Comparison of ENCODE assay signal across 1 cellular context in genomic region chr5:56763711-56764466, GRCh38.
TF ChIP-seq lines count a peak whose summit lies in the region.

No MANE protein-coding gene starts in this region.

TF ChIP-seq in K562, 482 proteins besides CTCF, POLR2A, EP300 and RAD21 (continued from another document and continues in another):
- no peak for TF ChIP-seq ZNF609 (CRISPR knock-in tag; IDR thresholded peaks at IDR 0.05; ENCODE audit: borderline replicate concordance)
- TF ChIP-seq MTF1 (CRISPR knock-in tag; IDR thresholded peaks at IDR 0.05; ENCODE audit: borderline replicate concordance): no peak
- no peak for TF ChIP-seq ZSCAN32 (CRISPR knock-in tag; IDR thresholded peaks at IDR 0.05)
- 0 out of 2 replicates have a peak, but pooled peaks have one; percentile 23 for TF ChIP-seq DMBX1 (CRISPR knock-in tag; IDR thresholded peaks at IDR 0.05; ENCODE audit: borderline replicate concordance)
- TF ChIP-seq SIX5 (IDR thresholded peaks at IDR 0.05; ENCODE audit: borderline replicate concordance in 1 of 2, insufficient read depth in 1 of 2, low read depth in 1 of 2, low read length in 2 of 2): no peak
- TF ChIP-seq NELFE (IDR thresholded peaks at IDR 0.05; ENCODE audit: insufficient read depth, insufficient read length): no peak
- TF ChIP-seq MAFK (IDR thresholded peaks at IDR 0.05; ENCODE audit: low read length): no peak
- no peak for TF ChIP-seq CGGBP1 (CRISPR knock-in tag; IDR thresholded peaks at IDR 0.05)
- TF ChIP-seq BRD9 (IDR thresholded peaks at IDR 0.05; ENCODE audit: low read depth, partially characterized antibody): no peak
- TF ChIP-seq PHTF2 (CRISPR knock-in tag; IDR thresholded peaks at IDR 0.05): no peak
- TF ChIP-seq ZNF24 (IDR thresholded peaks at IDR 0.05): no peak
- no peak for TF ChIP-seq ZNF354B (CRISPR knock-in tag; IDR thresholded peaks at IDR 0.05)
- TF ChIP-seq PTTG1 (tag; IDR thresholded peaks at IDR 0.05; ENCODE audit: low read depth): no peak
- peak; percentile 85 for TF ChIP-seq TCF3 (CRISPR knock-in tag; IDR thresholded peaks at IDR 0.05)
- TF ChIP-seq SFPQ (IDR thresholded peaks at IDR 0.05; ENCODE audit: low read depth, low read length): no peak
- no peak for TF ChIP-seq GTF2F1 (IDR thresholded peaks at IDR 0.05; ENCODE audit: low read depth, low read length)
- TF ChIP-seq ZFPM2 (CRISPR knock-in tag; IDR thresholded peaks at IDR 0.05): no peak
- peak; percentile 69; the same call in 1 of the 2 replicates for TF ChIP-seq MTA1 (IDR thresholded peaks at IDR 0.05; ENCODE audit: borderline replicate concordance)
- TF ChIP-seq NBN (IDR thresholded peaks at IDR 0.05; ENCODE audit: low read depth): peak; percentile 49; the same call in 1 of the 2 replicates
- TF ChIP-seq ZNF280A (IDR thresholded peaks at IDR 0.05; ENCODE audit: low read depth, partially characterized antibody): no peak
- TF ChIP-seq ZNF197 (CRISPR knock-in tag; IDR thresholded peaks at IDR 0.05; ENCODE audit: low read depth): peak; percentile 65; the same call in 1 of the 2 replicates
- no peak for TF ChIP-seq ZNF695 (CRISPR knock-in tag; IDR thresholded peaks at IDR 0.05)
- peak; percentile 77 for TF ChIP-seq MEF2D (tag; conservative IDR thresholded peaks at IDR 0.05; ENCODE audit: low read depth)
- no peak for TF ChIP-seq GTF2A2 (tag; IDR thresholded peaks at IDR 0.05)
- no peak for TF ChIP-seq CREB5 (CRISPR knock-in tag; IDR thresholded peaks at IDR 0.05)
- no peak for TF ChIP-seq POLR2G (IDR thresholded peaks at IDR 0.05; ENCODE audit: low read depth, low read length)
- TF ChIP-seq SNAPC5 (CRISPR knock-in tag; IDR thresholded peaks at IDR 0.05): no peak
- TF ChIP-seq ZNF431 (CRISPR knock-in tag; IDR thresholded peaks at IDR 0.05): no peak
- no peak for TF ChIP-seq ZNF12 (CRISPR knock-in tag; IDR thresholded peaks at IDR 0.05)
- TF ChIP-seq BMI1 (IDR thresholded peaks at IDR 0.05; ENCODE audit: low read length): no peak
- TF ChIP-seq SMARCC2 (IDR thresholded peaks at IDR 0.05; ENCODE audit: low read depth): peak; percentile 60; the same call in 1 of the 2 replicates
- TF ChIP-seq SMAD4 (CRISPR knock-in tag; conservative IDR thresholded peaks at IDR 0.05): peak; percentile 65
- peak; percentile 79; the same call in 1 of the 2 replicates for TF ChIP-seq MECOM (CRISPR knock-in tag; IDR thresholded peaks at IDR 0.05)
- no peak for TF ChIP-seq KAT2B (IDR thresholded peaks at IDR 0.05; ENCODE audit: low read depth, low read length)
- no peak for TF ChIP-seq TARDBP (IDR thresholded peaks at IDR 0.05)
- TF ChIP-seq ARHGAP35 (IDR thresholded peaks at IDR 0.05; ENCODE audit: partially characterized antibody): no peak
- TF ChIP-seq BRF1 (IDR thresholded peaks at IDR 0.05; ENCODE audit: borderline replicate concordance, extremely low read depth, insufficient read length): no peak
- TF ChIP-seq PTBP1 (IDR thresholded peaks at IDR 0.05; ENCODE audit: low read depth, low read length): no peak
- TF ChIP-seq SIN3A (IDR thresholded peaks at IDR 0.05; ENCODE audit: borderline replicate concordance in 2 of 2, control insufficient read depth in 1 of 2, low read depth in 2 of 2, low read length in 2 of 2): no peak
- TF ChIP-seq POLR2AphosphoS5 (IDR thresholded peaks at IDR 0.05; ENCODE audit: control insufficient read depth, insufficient read depth, low read depth, low read length): peak; percentile 42; the same call in 1 of the 2 replicates
- peak; percentile 71 for TF ChIP-seq ZNF395 (CRISPR knock-in tag; IDR thresholded peaks at IDR 0.05)
- TF ChIP-seq HLTF (IDR thresholded peaks at IDR 0.05): no peak
